1 cellular context compared by ENCODE assay signal in the genomic region with DNA sequence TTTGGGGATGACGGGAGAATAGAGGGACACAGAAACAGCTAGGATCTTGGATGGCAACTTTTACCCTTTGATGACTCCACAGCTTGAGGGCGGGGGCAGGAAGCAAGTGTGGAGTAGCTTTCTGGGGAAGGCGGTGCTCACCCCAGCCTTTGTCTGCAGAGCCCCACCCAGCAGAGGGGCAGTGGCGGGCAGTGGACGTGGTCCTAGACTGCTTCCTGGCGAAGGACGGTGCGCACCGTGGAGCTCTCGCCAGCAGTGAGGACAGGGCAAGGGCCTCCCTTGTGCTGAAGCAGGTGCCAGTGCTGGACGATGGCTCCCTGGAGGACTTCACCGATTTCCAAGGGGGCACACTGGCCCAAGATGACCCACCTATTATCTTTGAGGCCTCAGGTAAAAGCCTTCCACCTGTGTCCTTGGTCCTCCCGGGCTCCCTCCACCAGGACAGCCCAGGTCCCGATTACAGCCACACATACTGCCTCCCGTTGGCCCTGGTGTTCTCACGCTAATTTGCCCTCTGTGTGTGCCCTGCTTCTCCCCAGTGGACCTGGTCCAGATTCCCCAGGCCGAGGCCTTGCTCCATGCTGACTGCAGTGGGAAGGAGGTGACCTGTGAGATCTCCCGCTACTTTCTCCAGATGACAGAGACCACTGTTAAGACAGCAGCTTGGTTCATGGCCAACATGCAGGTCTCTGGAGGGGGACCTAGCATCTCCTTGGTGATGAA.
TF ChIP-seq lines count a peak whose summit lies in the region.

No MANE protein-coding gene starts in this region.

TF ChIP-seq in WTC11, 78 proteins besides CTCF, POLR2A, EP300 and RAD21 (continued from another document):
- TF ChIP-seq, protein P1, sequence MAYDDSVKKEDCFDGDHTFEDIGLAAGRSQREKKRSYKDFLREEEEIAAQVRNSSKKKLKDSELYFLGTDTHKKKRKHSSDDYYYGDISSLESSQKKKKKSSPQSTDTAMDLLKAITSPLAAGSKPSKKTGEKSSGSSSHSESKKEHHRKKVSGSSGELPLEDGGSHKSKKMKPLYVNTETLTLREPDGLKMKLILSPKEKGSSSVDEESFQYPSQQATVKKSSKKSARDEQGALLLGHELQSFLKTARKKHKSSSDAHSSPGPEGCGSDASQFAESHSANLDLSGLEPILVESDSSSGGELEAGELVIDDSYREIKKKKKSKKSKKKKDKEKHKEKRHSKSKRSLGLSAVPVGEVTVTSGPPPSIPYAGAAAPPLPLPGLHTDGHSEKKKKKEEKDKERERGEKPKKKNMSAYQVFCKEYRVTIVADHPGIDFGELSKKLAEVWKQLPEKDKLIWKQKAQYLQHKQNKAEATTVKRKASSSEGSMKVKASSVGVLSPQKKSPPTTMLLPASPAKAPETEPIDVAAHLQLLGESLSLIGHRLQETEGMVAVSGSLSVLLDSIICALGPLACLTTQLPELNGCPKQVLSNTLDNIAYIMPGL (CRISPR knock-in tag; IDR thresholded peaks at IDR 0.05), result no peak
- TF ChIP-seq CREB1 (CRISPR knock-in tag; IDR thresholded peaks at IDR 0.05), result no peak
- TF ChIP-seq HMGA2 (CRISPR knock-in tag; IDR thresholded peaks at IDR 0.05), result no peak
- TF ChIP-seq, protein P2, sequence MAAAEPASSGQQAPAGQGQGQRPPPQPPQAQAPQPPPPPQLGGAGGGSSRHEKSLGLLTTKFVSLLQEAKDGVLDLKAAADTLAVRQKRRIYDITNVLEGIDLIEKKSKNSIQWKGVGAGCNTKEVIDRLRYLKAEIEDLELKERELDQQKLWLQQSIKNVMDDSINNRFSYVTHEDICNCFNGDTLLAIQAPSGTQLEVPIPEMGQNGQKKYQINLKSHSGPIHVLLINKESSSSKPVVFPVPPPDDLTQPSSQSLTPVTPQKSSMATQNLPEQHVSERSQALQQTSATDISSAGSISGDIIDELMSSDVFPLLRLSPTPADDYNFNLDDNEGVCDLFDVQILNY (CRISPR knock-in tag; IDR thresholded peaks at IDR 0.05), result no peak
- TF ChIP-seq, protein P3, sequence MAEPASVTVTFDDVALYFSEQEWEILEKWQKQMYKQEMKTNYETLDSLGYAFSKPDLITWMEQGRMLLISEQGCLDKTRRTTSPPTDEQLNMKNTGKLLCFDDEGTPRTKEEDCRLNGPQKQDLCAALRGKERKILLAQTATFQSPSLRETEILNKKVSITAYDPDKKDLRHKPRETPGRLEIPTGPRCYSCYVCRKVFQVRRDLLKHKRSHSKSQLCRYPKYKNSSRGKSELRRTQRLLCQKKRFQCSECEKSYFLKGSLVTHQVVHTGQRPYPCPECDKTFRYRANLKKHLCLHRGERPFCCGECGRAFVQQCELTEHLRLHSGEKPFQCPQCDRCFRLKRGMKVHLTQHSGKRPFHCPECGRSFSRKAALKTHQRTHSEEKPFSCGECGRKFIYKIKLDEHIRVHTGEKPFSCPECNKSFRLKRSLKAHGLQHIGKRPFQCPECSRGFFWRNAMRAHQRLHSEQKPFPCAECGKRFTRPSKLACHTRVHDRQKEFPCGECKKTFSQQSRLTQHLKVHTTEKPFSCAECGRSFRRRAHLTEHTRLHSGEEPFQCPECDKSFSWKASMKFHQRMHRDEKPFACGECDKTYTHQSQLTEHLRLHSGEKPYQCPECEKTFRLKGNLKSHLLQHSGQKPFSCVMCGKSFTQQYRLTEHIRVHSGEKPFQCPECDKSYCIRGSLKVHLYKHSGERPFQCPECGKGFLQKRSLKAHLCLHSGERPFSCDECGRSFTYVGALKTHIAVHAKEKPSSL (CRISPR knock-in tag; conservative IDR thresholded peaks at IDR 0.05), result no peak
- no peak for TF ChIP-seq EMX1 (CRISPR knock-in tag; IDR thresholded peaks at IDR 0.05)
- TF ChIP-seq, protein P4, sequence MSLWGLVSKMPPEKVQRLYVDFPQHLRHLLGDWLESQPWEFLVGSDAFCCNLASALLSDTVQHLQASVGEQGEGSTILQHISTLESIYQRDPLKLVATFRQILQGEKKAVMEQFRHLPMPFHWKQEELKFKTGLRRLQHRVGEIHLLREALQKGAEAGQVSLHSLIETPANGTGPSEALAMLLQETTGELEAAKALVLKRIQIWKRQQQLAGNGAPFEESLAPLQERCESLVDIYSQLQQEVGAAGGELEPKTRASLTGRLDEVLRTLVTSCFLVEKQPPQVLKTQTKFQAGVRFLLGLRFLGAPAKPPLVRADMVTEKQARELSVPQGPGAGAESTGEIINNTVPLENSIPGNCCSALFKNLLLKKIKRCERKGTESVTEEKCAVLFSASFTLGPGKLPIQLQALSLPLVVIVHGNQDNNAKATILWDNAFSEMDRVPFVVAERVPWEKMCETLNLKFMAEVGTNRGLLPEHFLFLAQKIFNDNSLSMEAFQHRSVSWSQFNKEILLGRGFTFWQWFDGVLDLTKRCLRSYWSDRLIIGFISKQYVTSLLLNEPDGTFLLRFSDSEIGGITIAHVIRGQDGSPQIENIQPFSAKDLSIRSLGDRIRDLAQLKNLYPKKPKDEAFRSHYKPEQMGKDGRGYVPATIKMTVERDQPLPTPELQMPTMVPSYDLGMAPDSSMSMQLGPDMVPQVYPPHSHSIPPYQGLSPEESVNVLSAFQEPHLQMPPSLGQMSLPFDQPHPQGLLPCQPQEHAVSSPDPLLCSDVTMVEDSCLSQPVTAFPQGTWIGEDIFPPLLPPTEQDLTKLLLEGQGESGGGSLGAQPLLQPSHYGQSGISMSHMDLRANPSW (CRISPR knock-in tag; conservative IDR thresholded peaks at IDR 0.05; ENCODE audit: low read depth), result no peak
- TF ChIP-seq, protein P5, sequence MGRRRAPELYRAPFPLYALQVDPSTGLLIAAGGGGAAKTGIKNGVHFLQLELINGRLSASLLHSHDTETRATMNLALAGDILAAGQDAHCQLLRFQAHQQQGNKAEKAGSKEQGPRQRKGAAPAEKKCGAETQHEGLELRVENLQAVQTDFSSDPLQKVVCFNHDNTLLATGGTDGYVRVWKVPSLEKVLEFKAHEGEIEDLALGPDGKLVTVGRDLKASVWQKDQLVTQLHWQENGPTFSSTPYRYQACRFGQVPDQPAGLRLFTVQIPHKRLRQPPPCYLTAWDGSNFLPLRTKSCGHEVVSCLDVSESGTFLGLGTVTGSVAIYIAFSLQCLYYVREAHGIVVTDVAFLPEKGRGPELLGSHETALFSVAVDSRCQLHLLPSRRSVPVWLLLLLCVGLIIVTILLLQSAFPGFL (CRISPR knock-in tag; IDR thresholded peaks at IDR 0.05; ENCODE audit: borderline replicate concordance), result no peak
